In genomic region chr16:58127634-58128033, GRCh38 we compare ENCODE assay signal across 9 cellular contexts. TPM values are rescaled to one million over a fixed set of nuclear protein-coding genes. Genes with fewer than 3 reads are reported as not detected.
DNase-seq lines count a peak whose midpoint lies in the region; ATAC-seq lines count a peak whose summit lies in the region.
"Had no signal": no experiment of that assay in that cellular context is flagged by ENCODE, and none has a peak within 500 bp of the region (broad histone marks: within the 10 kb centered on the region; RNA-seq: fewer than 3 reads in every experiment).

No MANE protein-coding gene starts in this region.

- no peaks in the 10 kb centered on the region for H3K9me3 Mint-ChIP-seq in T-helper 1 cell treated with Interleukin-12 subunit alpha and Interleukin-12 subunit beta and Interleukin-4 antibody, amounts not matched to agents 30 μg/mL and 1 μg/mL, for 36 hours
- H3K9me3 Mint-ChIP-seq in activated CD4-positive, alpha-beta memory T cell treated with anti-CD3 and anti-CD28 coated beads for 36 hours = no peaks in the 10 kb centered on the region

- H3K27me3 Mint-ChIP-seq in T-helper 1 cell treated with Interleukin-12 subunit alpha and Interleukin-12 subunit beta and Interleukin-4 antibody, amounts not matched to agents 30 μg/mL and 1 μg/mL, for 36 hours (ENCODE audit: low read depth) = no peaks in the 10 kb centered on the region
- H3K27me3 Mint-ChIP-seq in activated CD4-positive, alpha-beta memory T cell treated with anti-CD3 and anti-CD28 coated beads for 36 hours = no peaks in the 10 kb centered on the region

- CTCF ChIA-PET in activated CD4-positive, alpha-beta memory T cell treated with anti-CD3 and anti-CD28 coated beads for 36 hours (lab: Charles Lee) = interaction anchor here (0.8 to 1.3 kb wide), 6 partner anchors 9 to 393 kb away, joined by 3 to 7 read pairs (median 4); no protein-coding TSS in a partner anchor

- peak overlapping the region; percentile 89 for H3K4me3 Mint-ChIP-seq in T-helper 1 cell treated with Interleukin-12 subunit alpha and Interleukin-12 subunit beta and Interleukin-4 antibody, amounts not matched to agents 30 μg/mL and 1 μg/mL, for 36 hours
- peak overlapping the region; percentile 86 for H3K4me3 Mint-ChIP-seq in activated CD4-positive, alpha-beta memory T cell treated with anti-CD3 and anti-CD28 coated beads for 36 hours

- no peak for DNase-seq in T-helper 1 cell
- DNase-seq in activated CD4-positive, alpha-beta memory T cell treated with anti-CD3 and anti-CD28 coated beads for 36 hours = no peak
- no peak for DNase-seq in substantia nigra (lab: John Stamatoyannopoulos, UW)
- no peak for DNase-seq in activated effector memory CD4-positive, alpha-beta T cell treated with Interleukin-2 at 50 U/mL for 16 hours
- DNase-seq in stimulated activated CD4-positive, alpha-beta T cell treated with anti-CD3 and anti-CD28 coated beads, Interleukin-4, amount 100 ng/mL, for 4 hours = no peak
- DNase-seq: EL had no signal

- H3K4me3 ChIP-seq in iPS-18c (ENCODE audit: insufficient read depth, low read depth, low read length) = 0 out of 2 replicates have a peak overlapping the region, but pooled peaks have one; percentile 95

- POLR2A ChIA-PET in activated CD4-positive, alpha-beta memory T cell treated with anti-CD3 and anti-CD28 coated beads for 36 hours (lab: Charles Lee) = interaction anchor here (1.4 kb wide), 2 partner anchors 104 to 591 kb away, joined by 4 to 5 read pairs; partner anchors contain the start of gene CCDC102A

- H3K36me3 Mint-ChIP-seq in T-helper 1 cell treated with Interleukin-12 subunit alpha and Interleukin-12 subunit beta and Interleukin-4 antibody, amounts not matched to agents 30 μg/mL and 1 μg/mL, for 36 hours (ENCODE audit: low read depth) = no peaks in the 10 kb centered on the region
- no peaks in the 10 kb centered on the region for H3K36me3 Mint-ChIP-seq in activated CD4-positive, alpha-beta memory T cell treated with anti-CD3 and anti-CD28 coated beads for 36 hours

- intact Hi-C loops in activated CD4-positive, alpha-beta memory T cell treated with anti-CD3 and anti-CD28 coated beads for 36 hours (cut with micrococcal nuclease) = loop anchor here (2.0 to 5.0 kb wide), 6 partner anchors 31 to 320 kb away; partner anchors contain the start of genes CSNK2A2, GINS3 and MMP15

- no peaks in the 10 kb centered on the region for H3K9me3 ChIP-seq in iPS-18c (ENCODE audit: control insufficient read depth, insufficient read depth, low read length)

- H3K4me1 Mint-ChIP-seq in T-helper 1 cell treated with Interleukin-12 subunit alpha and Interleukin-12 subunit beta and Interleukin-4 antibody, amounts not matched to agents 30 μg/mL and 1 μg/mL, for 36 hours (ENCODE audit: low read depth) = peaks cover 36% of the 10 kb centered on the region
- peaks cover 49% of the 10 kb centered on the region for H3K4me1 Mint-ChIP-seq in activated CD4-positive, alpha-beta memory T cell treated with anti-CD3 and anti-CD28 coated beads for 36 hours (ENCODE audit: low read depth)

- ATAC-seq in HG02870 (IDR thresholded peaks at IDR 0.05; ENCODE audit: unreplicated experiment) = no peak

- H3K27ac ChIP-seq in substantia nigra (ENCODE audit: low read depth, low read length, poor library complexity, severe bottlenecking) = peak overlapping the region; percentile 84

- peak overlapping the region; percentile 81 for H3K27ac Mint-ChIP-seq in T-helper 1 cell treated with Interleukin-12 subunit alpha and Interleukin-12 subunit beta and Interleukin-4 antibody, amounts not matched to agents 30 μg/mL and 1 μg/mL, for 36 hours
- peak overlapping the region; percentile 82 for H3K27ac Mint-ChIP-seq in activated CD4-positive, alpha-beta memory T cell treated with anti-CD3 and anti-CD28 coated beads for 36 hours

RNA-seq across cellular contexts. Expression of gene CFAP20, which starts 1.5 kb away (rescaled TPM):
- total RNA-seq in activated CD4-positive, alpha-beta memory T cell treated with anti-CD3 and anti-CD28 coated beads for 36 hours = 10 to 100 TPM; 37.2 to 38.6 TPM
